13 cellular contexts compared by ENCODE assay signal in genomic region chr11:34136420-34136819, GRCh38. TPM values are rescaled to one million over a fixed set of nuclear protein-coding genes. Genes with fewer than 3 reads are reported as not detected.
DNase-seq lines count a peak whose midpoint lies in the region; ATAC-seq and TF ChIP-seq lines count a peak whose summit lies in the region.
"Had no signal": no experiment of that assay in that cellular context is flagged by ENCODE, and none has a peak within 500 bp of the region (broad histone marks: within the 10 kb centered on the region; RNA-seq: fewer than 3 reads in every experiment).

No MANE protein-coding gene starts in this region.

- in situ Hi-C loops in brain microvascular endothelial cell (cut with HindIII; ENCODE audit: low pct_ligation_motif_present, low sequenced_read_pairs) = no loop called here

- intact Hi-C loops in Right ventricle myocardium superior (cut with DNase I) = no loop called here
- intact Hi-C loops in cardiac septum (cut with DNase I) = no loop called here

- no peak overlapping the region for H3K4me3 ChIP-seq in brain microvascular endothelial cell (ENCODE audit: low read depth, low read length)

- TF ChIP-seq CTCF in omental fat pad (IDR thresholded peaks at IDR 0.05) (no peak), brain microvascular endothelial cell (IDR thresholded peaks at IDR 0.05; ENCODE audit: low read depth, low read length, missing control alignments) (no peak)

- peaks cover 92% of the 10 kb centered on the region for H3K36me3 ChIP-seq in brain microvascular endothelial cell (replicated peaks)

- H3K27ac ChIP-seq in brain microvascular endothelial cell = no peak overlapping the region

- H3K27me3 ChIP-seq in brain microvascular endothelial cell (replicated peaks) = no peaks in the 10 kb centered on the region

- DNase-seq in Right ventricle myocardium superior (no peak), cardiac septum (ENCODE audit: low spot score) (no peak), astrocyte of the hippocampus (ENCODE audit: low read depth, low spot score) (peak; percentile 69), omental fat pad (ENCODE audit: low spot score) (peak; percentile 9), NCI-H187 treated with DMSO at 0.1 percent for 48 hours (lab: John Stamatoyannopoulos, UW) (no peak), brain microvascular endothelial cell (no peak)
- DNase-seq: C1 segment of cervical spinal cord; Calu3; CD4-positive, alpha-beta T cell; DMS 273 treated with DMSO at 0.1 percent for 48 hours; HCEC 1CT; HFFc6 had no signal

- ATAC-seq in Right ventricle myocardium superior (ENCODE audit: poor library complexity) (peak; percentile 56), omental fat pad (ENCODE audit: low FRiP score) (no peak), HG03565 (IDR thresholded peaks at IDR 0.05; ENCODE audit: unreplicated experiment) (no peak)

RNA-seq across cellular contexts. Expression of gene NAT10, which starts 31.0 kb away (rescaled TPM):
- total RNA-seq in Right ventricle myocardium superior (20.9 TPM), cardiac septum (23.2 TPM), omental fat pad (10 to 100 TPM; 26.5 to 52.7 (median 27.7) TPM)

Comparison
In these comparisons a context has a peak if more than half of its experiments do, and no peak if none do; other contexts are left out.
1. DNase-seq: peak in astrocyte of the hippocampus (single experiment) and omental fat pad (single experiment); none in Right ventricle myocardium superior (single experiment), cardiac septum (single experiment), NCI-H187 treated with DMSO at 0.1 percent for 48 hours (single experiment) and brain microvascular endothelial cell (single experiment).